Comparison of ENCODE assay signal across 1 cellular context in genomic region chr7:47991741-47992311, GRCh38.
TF ChIP-seq lines count a peak whose summit lies in the region.

No MANE protein-coding gene starts in this region.

TF ChIP-seq in HEK293, 187 proteins besides CTCF, POLR2A, EP300 and RAD21 (continued from another document):
- no peak for TF ChIP-seq FEZF1 (tag by site-specific recombination; IDR thresholded peaks at IDR 0.05)
- TF ChIP-seq GLI4 (tag by site-specific recombination; IDR thresholded peaks at IDR 0.05) = no peak
- TF ChIP-seq ZFP41 (tag by site-specific recombination; IDR thresholded peaks at IDR 0.05; ENCODE audit: borderline replicate concordance) = no peak
- no peak for TF ChIP-seq ZNF548 (tag by site-specific recombination; IDR thresholded peaks at IDR 0.05)
- no peak for TF ChIP-seq ZNF623 (tag by site-specific recombination; IDR thresholded peaks at IDR 0.05)
